In genomic region chr1:197775282-197776262, GRCh38 we compare ENCODE assay signal across 8 cellular contexts. TPM values are rescaled to one million over a fixed set of nuclear protein-coding genes. Genes with fewer than 3 reads are reported as not detected.
A peak's percentile ranks its signal among the peaks of the same experiment; 100 is the strongest.
DNase-seq lines count a peak whose midpoint lies in the region; ATAC-seq and TF ChIP-seq lines count a peak whose summit lies in the region.

Gene DENND1B, minus strand, starts transcription at chr1:197775480. Its CDS starts 325 bp downstream, at chr1:197775155.

- peak; percentile 12 for TF ChIP-seq CTCF in lower lobe of right lung (IDR thresholded peaks at IDR 0.05)

- peaks cover 39% of the 10 kb centered on the region for H3K4me1 ChIP-seq in lower lobe of right lung

- ATAC-seq in HG03060 (IDR thresholded peaks at IDR 0.05; ENCODE audit: low read depth, unreplicated experiment) = peak; percentile 27
- peak; percentile 90 for ATAC-seq in lower lobe of right lung

- peak within 1 kb of the TSS; percentile 93 for H3K27ac ChIP-seq in lower lobe of right lung

- intact Hi-C loops in dendritic cell treated with granulocyte-macrophage colony-stimulating factor and Interleukin-4, amounts not matched to agents 40 ng/mL and 50 ng/mL, for 4 days (cut with micrococcal nuclease) = no loop called here
- intact Hi-C loops in lower lobe of right lung (cut with DNase I) = no loop called here

- no peaks in the 10 kb centered on the region for H3K27me3 ChIP-seq in lower lobe of right lung (ENCODE audit: low read depth)

- no peaks in the 10 kb centered on the region for H3K27me3 Mint-ChIP-seq in activated CD4-positive, alpha-beta T cell treated with anti-CD3 and anti-CD28 coated beads, Interleukin-2, amount 10 ng/mL, durations not matched to agents 7 days and 5 days
- H3K27me3 Mint-ChIP-seq in dendritic cell treated with granulocyte-macrophage colony-stimulating factor and Interleukin-4, amounts not matched to agents 40 ng/mL and 50 ng/mL, for 4 days = no peaks in the 10 kb centered on the region

- H3K27ac Mint-ChIP-seq in activated CD4-positive, alpha-beta T cell treated with anti-CD3 and anti-CD28 coated beads, Interleukin-2, amount 10 ng/mL, durations not matched to agents 7 days and 5 days = peak within 1 kb of the TSS; percentile 98
- peak within 1 kb of the TSS; percentile 90 for H3K27ac Mint-ChIP-seq in dendritic cell treated with granulocyte-macrophage colony-stimulating factor and Interleukin-4, amounts not matched to agents 40 ng/mL and 50 ng/mL, for 4 days

- no peaks in the 10 kb centered on the region for H3K36me3 ChIP-seq in lower lobe of right lung

- H3K4me3 ChIP-seq in lower lobe of right lung = peak within 1 kb of the TSS; percentile 71

- H3K9me3 ChIP-seq in lower lobe of right lung = no peaks in the 10 kb centered on the region

- CTCF ChIA-PET in activated CD4-positive, alpha-beta T cell treated with anti-CD3 and anti-CD28 coated beads, Interleukin-2, amount 10 ng/mL, durations not matched to agents 7 days and 5 days (lab: Charles Lee) = interaction anchor here (0.9 to 1.0 kb wide), 3 partner anchors 10 to 15 kb away, joined by 3 to 9 read pairs (median 3); no protein-coding TSS in a partner anchor

- POLR2A ChIA-PET in activated CD4-positive, alpha-beta T cell treated with anti-CD3 and anti-CD28 coated beads, Interleukin-2, amount 10 ng/mL, durations not matched to agents 7 days and 5 days (lab: Charles Lee) = interaction anchor here (0.6 kb wide), 1 partner anchor 313 kb away, joined by 5 read pairs; no protein-coding TSS in a partner anchor

- H3K4me1 Mint-ChIP-seq in activated CD4-positive, alpha-beta T cell treated with anti-CD3 and anti-CD28 coated beads, Interleukin-2, amount 10 ng/mL, durations not matched to agents 7 days and 5 days = peaks cover 70% of the 10 kb centered on the region
- H3K4me1 Mint-ChIP-seq in dendritic cell treated with granulocyte-macrophage colony-stimulating factor and Interleukin-4, amounts not matched to agents 40 ng/mL and 50 ng/mL, for 4 days (ENCODE audit: low read depth) = peaks cover 56% of the 10 kb centered on the region

- DNase-seq in NCI-H82 (lab: John Stamatoyannopoulos, UW) (peak; percentile 84), NCI-H82 treated with DMSO at 0.1 percent for 48 hours (lab: John Stamatoyannopoulos, UW; ENCODE audit: unreplicated experiment) (no peak), NCI-H460 (ENCODE audit: extremely low read depth, low read depth) (peak; percentile 55), lower lobe of right lung (peak; percentile 93)
- peak; percentile 89 for DNase-seq in activated CD4-positive, alpha-beta T cell treated with anti-CD3 and anti-CD28 coated beads, Interleukin-2, amount 10 ng/mL, durations not matched to agents 7 days and 5 days
- peak; percentile 56 to 67 (median 64) for DNase-seq in stimulated activated CD4-positive, alpha-beta T cell treated with anti-CD3 and anti-CD28 coated beads, TNF-alpha, amount 100 ng/mL, for 4 hours (ENCODE audit: low read depth in 3 of 3)

- H3K36me3 Mint-ChIP-seq in activated CD4-positive, alpha-beta T cell treated with anti-CD3 and anti-CD28 coated beads, Interleukin-2, amount 10 ng/mL, durations not matched to agents 7 days and 5 days (ENCODE audit: low read depth) = peaks cover 26% of the 10 kb centered on the region
- peaks cover 17% of the 10 kb centered on the region for H3K36me3 Mint-ChIP-seq in dendritic cell treated with granulocyte-macrophage colony-stimulating factor and Interleukin-4, amounts not matched to agents 40 ng/mL and 50 ng/mL, for 4 days (ENCODE audit: low read depth)

- peaks cover 3% of the 10 kb centered on the region for H3K9me3 Mint-ChIP-seq in activated CD4-positive, alpha-beta T cell treated with anti-CD3 and anti-CD28 coated beads, Interleukin-2, amount 10 ng/mL, durations not matched to agents 7 days and 5 days
- no peaks in the 10 kb centered on the region for H3K9me3 Mint-ChIP-seq in dendritic cell treated with granulocyte-macrophage colony-stimulating factor and Interleukin-4, amounts not matched to agents 40 ng/mL and 50 ng/mL, for 4 days

- peak within 1 kb of the TSS; percentile 90 for H3K4me3 Mint-ChIP-seq in activated CD4-positive, alpha-beta T cell treated with anti-CD3 and anti-CD28 coated beads, Interleukin-2, amount 10 ng/mL, durations not matched to agents 7 days and 5 days
- H3K4me3 Mint-ChIP-seq in dendritic cell treated with granulocyte-macrophage colony-stimulating factor and Interleukin-4, amounts not matched to agents 40 ng/mL and 50 ng/mL, for 4 days = peak within 1 kb of the TSS; percentile 80

RNA-seq across cellular contexts. Expression of gene DENND1B, which starts in this region (rescaled TPM):
- total RNA-seq in NCI-H460 (2014; rRNA removed; shearing (Covaris generic)) = 16.0 and 19.2 TPM in 2 replicates
- polyA plus RNA-seq in NCI-H460 (2014; cell fraction: nucleus; rRNA removed) = 7.8 and 14.6 TPM in 2 replicates
- total RNA-seq in activated CD4-positive, alpha-beta T cell treated with anti-CD3 and anti-CD28 coated beads, Interleukin-2, amount 10 ng/mL, durations not matched to agents 7 days and 5 days = 10 to 100 TPM; 22.3 to 23.9 TPM
- total RNA-seq in lower lobe of right lung = 25.6 TPM
